In the genomic region with DNA sequence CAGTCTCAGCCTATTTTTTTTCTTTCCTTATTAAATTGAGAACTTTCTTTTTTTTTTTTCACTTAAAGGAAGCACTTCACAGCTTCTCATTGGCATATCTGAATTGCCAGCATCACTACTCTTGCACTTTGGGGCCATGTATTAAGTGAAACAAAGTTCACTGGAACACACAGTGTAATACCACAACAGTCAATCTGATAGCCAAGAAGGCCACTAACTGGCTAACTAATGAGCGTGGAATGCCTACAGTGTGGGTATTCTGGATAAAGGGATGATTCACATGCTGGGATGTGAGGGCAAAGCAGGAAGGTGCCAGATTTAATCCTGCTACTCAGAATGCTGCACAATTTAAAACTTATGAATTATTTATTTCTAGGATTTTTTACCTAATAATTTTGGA, we compare ENCODE assay signal across 21 cellular contexts. TPM values are rescaled to one million over a fixed set of nuclear protein-coding genes. Genes with fewer than 3 reads are reported as not detected.
DNase-seq lines count a peak whose midpoint lies in the region; ATAC-seq, FAIRE-seq and TF ChIP-seq lines count a peak whose summit lies in the region.
"Had no signal": no experiment of that assay in that cellular context is flagged by ENCODE, and none has a peak within 500 bp of the region (broad histone marks: within the 10 kb centered on the region; RNA-seq: fewer than 3 reads in every experiment).

No MANE protein-coding gene starts in this region.

- H3K9ac ChIP-seq in IMR-90 (ENCODE audit: low read depth, low read length) (no peak overlapping the region), keratinocyte (ENCODE audit: control insufficient read depth, extremely low read depth, insufficient read depth, low read length) (no peak overlapping the region)

- H2AK9ac ChIP-seq in IMR-90 (replicated peaks; ENCODE audit: low read depth, low read length, poor library complexity): no peak overlapping the region

- dilution Hi-C loops in IMR-90 (cut with HindIII; ENCODE audit: low sequenced_read_pairs, unreplicated experiment) (no loop called here), keratinocyte (cut with MboI; ENCODE audit: extremely low pct_ligation_motif_present, low sequenced_read_pairs) (no loop called here)

- intact Hi-C loops in IMR-90 (cut with micrococcal nuclease): no loop called here

- H3K27ac Mint-ChIP-seq in stimulated activated naive B cell treated with anti-CD40 and anti-IgM and Interleukin-4, amounts not matched to agents 10 μg/mL and 1 μg/mL and 100 μg/mL, for 72 hours: no peak overlapping the region
- H3K27ac Mint-ChIP-seq: immature natural killer cell, natural killer cell, progenitor cell of endocrine pancreas had no signal

- H3K79me1 ChIP-seq in IMR-90 (ENCODE audit: low read depth in 1 of 2, low read length in 2 of 2): no peaks in the 10 kb centered on the region

- H3K36me3 ChIP-seq in IMR-90 (ENCODE audit: control insufficient read depth, insufficient read depth, low read length): no peaks in the 10 kb centered on the region
- no peaks in the 10 kb centered on the region for H3K36me3 ChIP-seq in brain microvascular endothelial cell (replicated peaks)
- no peaks in the 10 kb centered on the region for H3K36me3 ChIP-seq in keratinocyte (ENCODE audit: control insufficient read depth in 2 of 2, extremely low read depth in 1 of 2, insufficient read depth in 2 of 2, low read length in 2 of 2)
- H3K36me3 ChIP-seq: heart left ventricle, thyroid gland had no signal

- H2BK5ac ChIP-seq in IMR-90 (ENCODE audit: low read depth, low read length, poor library complexity, severe bottlenecking): no peak overlapping the region

- no peak for TF ChIP-seq POLR2A in IMR-90 (IDR thresholded peaks at IDR 0.05; ENCODE audit: low read depth, low read length)

- CTCF ChIA-PET in IMR-90 (lab: Yijun Ruan, JAX): no interaction called here

- H2AFZ ChIP-seq in IMR-90 (replicated peaks; ENCODE audit: low read length, poor library complexity) (no peak overlapping the region), keratinocyte (ENCODE audit: control insufficient read depth, low read length) (no peak overlapping the region)

- no peak overlapping the region for H3K18ac ChIP-seq in IMR-90 (ENCODE audit: low read depth, low read length)

- no peak overlapping the region for H2AK5ac ChIP-seq in IMR-90 (ENCODE audit: low read depth, low read length)

- no peak overlapping the region for H3K4ac ChIP-seq in IMR-90 (ENCODE audit: low read depth, low read length)

- H3K36me3 Mint-ChIP-seq in stimulated activated naive B cell treated with anti-CD40 and anti-IgM and Interleukin-4, amounts not matched to agents 10 μg/mL and 1 μg/mL and 100 μg/mL, for 72 hours: no peaks in the 10 kb centered on the region
- H3K36me3 Mint-ChIP-seq: immature natural killer cell, natural killer cell had no signal

- H3K27ac ChIP-seq in IMR-90 (ENCODE audit: insufficient read depth, low read length): no peak overlapping the region
- H3K27ac ChIP-seq in brain microvascular endothelial cell: no peak overlapping the region
- H3K27ac ChIP-seq in keratinocyte (ENCODE audit: control insufficient read depth, insufficient read depth, low read length): no peak overlapping the region
- H3K27ac ChIP-seq: heart left ventricle, thyroid gland had no signal

- H3K4me3 ChIP-seq in IMR-90 (ENCODE audit: insufficient read depth, low read depth, low read length) (no peak overlapping the region), brain microvascular endothelial cell (ENCODE audit: low read depth, low read length) (no peak overlapping the region), keratinocyte (ENCODE audit: control insufficient read depth in 2 of 3, extremely low read depth in 1 of 3, insufficient read depth in 2 of 3, low read depth in 1 of 3, low read length in 3 of 3) (no peak overlapping the region)
- H3K4me3 ChIP-seq: heart left ventricle, thyroid gland had no signal

- H3K4me2 ChIP-seq in IMR-90 (ENCODE audit: low read depth, low read length): no peak overlapping the region
- H3K4me2 ChIP-seq in keratinocyte (ENCODE audit: control insufficient read depth, extremely low read depth, insufficient read depth, low read depth, low read length): no peak overlapping the region

- ATAC-seq in IMR-90 (ENCODE audit: low read depth) (peak; percentile 46; the same call in 1 of the 2 replicates), GM21723 (IDR thresholded peaks at IDR 0.05; ENCODE audit: unreplicated experiment) (no peak)
- no peak for ATAC-seq in stimulated activated naive B cell treated with anti-CD40 and anti-IgM and Interleukin-4, amounts not matched to agents 10 μg/mL and 1 μg/mL and 100 μg/mL, for 72 hours (replicated peaks)
- ATAC-seq: heart left ventricle, natural killer cell had no signal

- no peak overlapping the region for H4K91ac ChIP-seq in IMR-90 (ENCODE audit: insufficient read depth, low read depth, low read length)

- no peaks in the 10 kb centered on the region for H3K79me2 ChIP-seq in keratinocyte (ENCODE audit: control insufficient read depth, insufficient read depth, low read length)

- H3K4me1 ChIP-seq in IMR-90 (ENCODE audit: control insufficient read depth, insufficient read depth, low read length) (no peaks in the 10 kb centered on the region; the same call in 1 of the 2 replicates), keratinocyte (ENCODE audit: control insufficient read depth, extremely low read depth, insufficient read depth, low read length) (peaks cover 4% of the 10 kb centered on the region)
- H3K4me1 ChIP-seq: heart left ventricle, thyroid gland had no signal

- no peaks in the 10 kb centered on the region for H3K27me3 ChIP-seq in IMR-90 (ENCODE audit: control insufficient read depth, insufficient read depth, low read length)
- no peaks in the 10 kb centered on the region for H3K27me3 ChIP-seq in brain microvascular endothelial cell (replicated peaks)
- H3K27me3 ChIP-seq in keratinocyte (ENCODE audit: control insufficient read depth, extremely low read depth, insufficient read depth, low read length): no peaks in the 10 kb centered on the region
- H3K27me3 ChIP-seq: thyroid gland had no signal

- H2BK15ac ChIP-seq in IMR-90 (ENCODE audit: low read depth, low read length): no peak overlapping the region

- no peaks in the 10 kb centered on the region for H3K4me1 Mint-ChIP-seq in stimulated activated naive B cell treated with anti-CD40 and anti-IgM and Interleukin-4, amounts not matched to agents 10 μg/mL and 1 μg/mL and 100 μg/mL, for 72 hours
- H3K4me1 Mint-ChIP-seq: immature natural killer cell, natural killer cell had no signal

- no peaks in the 10 kb centered on the region for H3K9me3 Mint-ChIP-seq in stimulated activated naive B cell treated with anti-CD40 and anti-IgM and Interleukin-4, amounts not matched to agents 10 μg/mL and 1 μg/mL and 100 μg/mL, for 72 hours
- H3K9me3 Mint-ChIP-seq: natural killer cell had no signal

- no CpG with 5 or more reads among the region's 1 CpG for WGBS in IMR-90 (ENCODE audit: extremely low coverage in 2 of 2, insufficient read length in 1 of 2), 2 experiments

- H3K14ac ChIP-seq in IMR-90 (replicated peaks; ENCODE audit: low read depth, low read length): 0 out of 2 replicates have a peak overlapping the region, but pooled peaks have one; percentile 68

- no peak for TF ChIP-seq RAD21 in IMR-90 (IDR thresholded peaks at IDR 0.05; ENCODE audit: low read length)

- H3K9me3 ChIP-seq in IMR-90 (ENCODE audit: control insufficient read depth, insufficient read depth, low read length): no peaks in the 10 kb centered on the region
- H3K9me3 ChIP-seq in keratinocyte (ENCODE audit: control insufficient read depth, low read depth, low read length): no peaks in the 10 kb centered on the region
- H3K9me3 ChIP-seq: thyroid gland had no signal

- peak; percentile 34 for FAIRE-seq in keratinocyte (lab: Jason Lieb, UNC)
- FAIRE-seq: endothelial cell of umbilical vein had no signal

- H4K8ac ChIP-seq in IMR-90 (ENCODE audit: low read depth in 2 of 2, low read length in 2 of 2): no peak overlapping the region

- TF ChIP-seq CTCF in IMR-90 (conservative IDR thresholded peaks at IDR 0.05; ENCODE audit: low read depth, low read length): no peak
- no peak for TF ChIP-seq CTCF in brain microvascular endothelial cell (IDR thresholded peaks at IDR 0.05; ENCODE audit: low read depth, low read length, missing control alignments)
- no peak for TF ChIP-seq CTCF in keratinocyte (optimal IDR thresholded peaks at IDR 0.05 in 1 of 3, IDR thresholded peaks at IDR 0.05 in 1 of 3, conservative IDR thresholded peaks at IDR 0.05 in 1 of 3; ENCODE audit: extremely low read depth in 1 of 3, insufficient read depth in 2 of 3, low read length in 3 of 3)

- DNase-seq in A172 (ENCODE audit: low spot score): peak; percentile 59
- peak; percentile 25 for DNase-seq in IMR-90
- DNase-seq in brain microvascular endothelial cell: peak; percentile 20
- DNase-seq in keratinocyte (ENCODE audit: low read depth, low spot score): no peak
- no peak for DNase-seq in stimulated activated naive B cell treated with anti-CD40 and anti-IgM and Interleukin-4, amounts not matched to agents 10 μg/mL and 1 μg/mL and 100 μg/mL, for 72 hours
- no peak for DNase-seq in DMS153 treated with DMSO at 0.1 percent for 48 hours (lab: John Stamatoyannopoulos, UW; ENCODE audit: unreplicated experiment)
- DNase-seq in amniotic stem cell (lab: John Stamatoyannopoulos, UW): no peak
- DNase-seq: activated CD4-positive, alpha-beta T cell treated with anti-CD3 and anti-CD28 coated beads for 4 hours; activated gamma-delta T cell; cortex of kidney; heart left ventricle; immature natural killer cell; natural killer cell; NCI-H1930; NCI-H510A; thyroid gland had no signal

- no peak overlapping the region for H4K5ac ChIP-seq in IMR-90 (ENCODE audit: low read depth, low read length)

- no peak overlapping the region for H2BK20ac ChIP-seq in IMR-90 (ENCODE audit: low read depth, low read length)

- H2BK120ac ChIP-seq in IMR-90 (ENCODE audit: low read depth, low read length): no peak overlapping the region

- BruUV-seq in IMR-90 (replicated peaks; lab: Mats Ljungman, UMichigan): no TSS peak

- H3K27me3 Mint-ChIP-seq in stimulated activated naive B cell treated with anti-CD40 and anti-IgM and Interleukin-4, amounts not matched to agents 10 μg/mL and 1 μg/mL and 100 μg/mL, for 72 hours: peaks cover 15 to 43% of the 10 kb centered on the region in 2 donors
- H3K27me3 Mint-ChIP-seq: progenitor cell of endocrine pancreas had no signal

- H3K56ac ChIP-seq in IMR-90 (ENCODE audit: extremely low read depth, insufficient read depth, low read length): no peak overlapping the region

- no peak overlapping the region for H3K4me3 Mint-ChIP-seq in stimulated activated naive B cell treated with anti-CD40 and anti-IgM and Interleukin-4, amounts not matched to agents 10 μg/mL and 1 μg/mL and 100 μg/mL, for 72 hours
- H3K4me3 Mint-ChIP-seq: immature natural killer cell, natural killer cell had no signal

- H4K20me1 ChIP-seq in IMR-90 (ENCODE audit: insufficient read depth, low read length) (no peaks in the 10 kb centered on the region), keratinocyte (ENCODE audit: control insufficient read depth, extremely low read depth, insufficient read depth, low read length) (no peaks in the 10 kb centered on the region)

- POLR2A ChIA-PET in IMR-90 (lab: Charles Lee; ENCODE audit: unreplicated experiment): no interaction called here

- in situ Hi-C loops in IMR-90 (cut with MboI; ENCODE audit: low sequenced_read_pairs): no loop called here
- in situ Hi-C loops in brain microvascular endothelial cell (cut with HindIII; ENCODE audit: low pct_ligation_motif_present, low sequenced_read_pairs): no loop called here

- H3K9me1 ChIP-seq in IMR-90 (ENCODE audit: insufficient read depth, low read length) (no peaks in the 10 kb centered on the region), keratinocyte (ENCODE audit: control insufficient read depth, extremely low read depth, insufficient read depth, low read length) (no peaks in the 10 kb centered on the region)

- no peak overlapping the region for H3K23ac ChIP-seq in IMR-90 (ENCODE audit: low read depth, low read length)

RNA-seq across cellular contexts. Expression of gene C18orf63, which starts 11.7 kb away (rescaled TPM):
- not detected in 2 replicates for total RNA-seq in A172 (2014; rRNA removed; shearing (Covaris generic))
- not detected in 2 replicates for total RNA-seq in IMR-90 (2012; rRNA removed)
- polyA plus RNA-seq in IMR-90 (2012; rRNA removed) (not detected in 2 replicates), keratinocyte (not detected in 3 replicates)
- not detected in 2 replicates for polyA plus RNA-seq in IMR-90 (2012; cell fraction: cytosol; rRNA removed)
- polyA plus RNA-seq in IMR-90 (2012; cell fraction: nucleus; rRNA removed; ENCODE audit: low replicate concordance): not detected in 2 replicates
- polyA plus RNA-seq in keratinocyte (2011; ENCODE audit: low read depth): not detected
- not detected in 2 replicates for polyA plus RNA-seq in keratinocyte (2011; cell fraction: cytosol; rRNA removed)
- not detected in 2 replicates for polyA plus RNA-seq in keratinocyte (2011; cell fraction: nucleus; rRNA removed)
- not detected in 2 replicates for polyA plus RNA-seq in keratinocyte (2012; ENCODE audit: low replicate concordance)
- not detected in 3 replicates for polyA minus RNA-seq in keratinocyte
- polyA minus RNA-seq in keratinocyte (2011; cell fraction: cytosol; rRNA and poly(A)+ RNA removed): not detected
- not detected in 2 replicates for polyA minus RNA-seq in keratinocyte (2011; cell fraction: nucleus; rRNA and poly(A)+ RNA removed)
- total RNA-seq: A673, endothelial cell of umbilical vein, heart left ventricle, natural killer cell, OCI-LY7, progenitor cell of endocrine pancreas, thyroid gland had no signal
- polyA plus RNA-seq: endothelial cell of umbilical vein, heart left ventricle, immature natural killer cell had no signal

RNA-seq across cellular contexts. Expression of gene CYB5A, which starts 12.2 kb away (rescaled TPM):
- total RNA-seq in A172 (2014; rRNA removed; shearing (Covaris generic)): 0.60 and 5.7 TPM in 2 replicates
- 13.4 and 43.0 TPM in 2 replicates for total RNA-seq in IMR-90 (2012; rRNA removed)
- polyA plus RNA-seq in IMR-90 (2012; rRNA removed) (47.9 and 49.5 TPM in 2 replicates), keratinocyte (42.2 to 49.4 TPM (median 42.6 TPM) in 3 replicates)
- polyA plus RNA-seq in IMR-90 (2012; cell fraction: cytosol; rRNA removed): 28.6 and 46.1 TPM in 2 replicates
- polyA plus RNA-seq in IMR-90 (2012; cell fraction: nucleus; rRNA removed; ENCODE audit: low replicate concordance): 17.1 and 47.4 TPM in 2 replicates
- 21.2 TPM for polyA plus RNA-seq in keratinocyte (2011; ENCODE audit: low read depth)
- polyA plus RNA-seq in keratinocyte (2011; cell fraction: cytosol; rRNA removed): 31.7 and 38.7 TPM in 2 replicates
- 13.9 and 20.7 TPM in 2 replicates for polyA plus RNA-seq in keratinocyte (2011; cell fraction: nucleus; rRNA removed)
- 33.7 and 62.8 TPM in 2 replicates for polyA plus RNA-seq in keratinocyte (2012; ENCODE audit: low replicate concordance)
- polyA minus RNA-seq in keratinocyte: 8.3 to 12.6 TPM (median 11.9 TPM) in 3 replicates
- polyA minus RNA-seq in keratinocyte (2011; cell fraction: cytosol; rRNA and poly(A)+ RNA removed): 24.6 TPM
- polyA minus RNA-seq in keratinocyte (2011; cell fraction: nucleus; rRNA and poly(A)+ RNA removed): 1.1 and 3.3 TPM in 2 replicates
- total RNA-seq: OCI-LY7 had no signal

Comparison
In these comparisons a context has a peak if more than half of its experiments do, and no peak if none do; other contexts are left out.
1. DNase-seq: peak in A172 (single experiment), IMR-90 (single experiment) and brain microvascular endothelial cell (single experiment); none in keratinocyte (single experiment), stimulated activated naive B cell treated with anti-CD40 and anti-IgM and Interleukin-4, amounts not matched to agents 10 μg/mL and 1 μg/mL and 100 μg/mL, for 72 hours (single experiment), DMS153 treated with DMSO at 0.1 percent for 48 hours (single experiment) and amniotic stem cell (single experiment).